In the genomic region with DNA sequence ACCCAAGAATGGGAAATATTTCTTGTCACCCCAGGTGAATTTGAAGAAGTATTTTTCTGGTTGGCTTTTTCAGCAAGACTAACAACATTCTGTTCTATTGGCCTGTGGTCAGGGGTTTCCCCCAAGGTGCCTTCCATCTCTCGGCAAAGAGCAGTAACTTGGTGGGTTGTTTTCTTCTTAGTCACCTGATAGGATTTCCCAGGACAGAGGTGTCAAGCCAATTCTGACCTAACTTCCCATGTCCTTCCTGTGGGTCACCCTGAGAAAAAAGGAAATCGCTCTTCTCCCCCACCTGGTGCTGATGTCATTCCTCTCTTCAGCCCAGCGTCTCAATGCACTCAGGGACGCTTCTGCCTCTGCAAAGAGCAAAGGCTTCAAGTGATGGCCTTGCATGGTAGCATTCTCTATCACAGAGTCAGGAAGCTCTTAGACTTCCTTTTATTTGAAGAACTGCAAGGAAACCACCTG, we compare ENCODE assay signal across 7 cellular contexts.
DNase-seq lines count a peak whose midpoint lies in the region; ATAC-seq lines count a peak whose summit lies in the region.

No MANE protein-coding gene starts in this region.

- peak; percentile 42 for DNase-seq in activated T-cell treated with anti-CD3 and anti-CD28 coated beads for 24 hours (ENCODE audit: low read depth)
- peak; percentile 72 for DNase-seq in stimulated activated CD4-positive, alpha-beta T cell treated with anti-CD3 and anti-CD28 coated beads, Interleukin-15, amount 100 ng/mL, for 24 hours
- DNase-seq in AG08395 (ENCODE audit: low spot score) = no peak
- DNase-seq in NCI-H1436 treated with DMSO at 0.1 percent for 48 hours (lab: John Stamatoyannopoulos, UW) = no peak
- DNase-seq in NCI-H2107 (lab: John Stamatoyannopoulos, UW) = no peak

- peak; percentile 88 for ATAC-seq in GM19351 (IDR thresholded peaks at IDR 0.05; ENCODE audit: unreplicated experiment)
- ATAC-seq in HG03280 (IDR thresholded peaks at IDR 0.05; ENCODE audit: unreplicated experiment) = peak; percentile 78

Comparison
In these comparisons a context has a peak if more than half of its experiments do, and no peak if none do; other contexts are left out.
1. DNase-seq: peak in activated T-cell treated with anti-CD3 and anti-CD28 coated beads for 24 hours (single experiment) and stimulated activated CD4-positive, alpha-beta T cell treated with anti-CD3 and anti-CD28 coated beads, Interleukin-15, amount 100 ng/mL, for 24 hours (single experiment); none in AG08395 (single experiment), NCI-H1436 treated with DMSO at 0.1 percent for 48 hours (single experiment) and NCI-H2107 (single experiment).